ENCODE assay signal across 8 cellular contexts in genomic region chr10:7787857-7788639, GRCh38. TPM values are rescaled to one million over a fixed set of nuclear protein-coding genes. Genes with fewer than 3 reads are reported as not detected.
DNase-seq lines count a peak whose midpoint lies in the region; ATAC-seq and TF ChIP-seq lines count a peak whose summit lies in the region.

Gene ATP5F1C (plus strand): TSS chr10:7788177. CDS start chr10:7788208, 31 bp downstream.
Gene KIN (minus strand): TSS chr10:7787993. CDS start chr10:7787933, 60 bp downstream.

- H3K27ac ChIP-seq in psoas muscle: peak within 1 kb of the TSS; percentile 92
- H3K27ac ChIP-seq in vagina: peak within 1 kb of the TSS; percentile 84

- intact Hi-C loops in T-helper 1 cell treated with Interleukin-12 subunit alpha and Interleukin-12 subunit beta and Interleukin-4 antibody, amounts not matched to agents 30 ng/mL and 1 ng/mL, for 36 hours (cut with micrococcal nuclease): loop anchor here (1.0 to 10.0 kb wide), 10 partner anchors 30 to 1901 kb away; partner anchors contain the start of genes ANKRD16, PRKCQ, SFMBT2 and TAF3
- intact Hi-C loops in left ventricle myocardium superior (cut with micrococcal nuclease) (no loop called here), psoas muscle (cut with DNase I) (no loop called here), vagina (cut with DNase I) (no loop called here)

- WGBS in psoas muscle, 3 donors: 0 to 1% (median 0%) methylated on average over 47 to 59 of the region's 59 CpGs

- peaks cover 0 to 10% of the 10 kb centered on the region in 2 donors for H3K36me3 ChIP-seq in psoas muscle (ENCODE audit: insufficient read depth in 1 of 2, low read depth in 1 of 2)
- H3K36me3 ChIP-seq in vagina: peaks cover 0 to 5% of the 10 kb centered on the region in 2 donors

- peak within 1 kb of the TSS; percentile 97 for H3K4me3 ChIP-seq in psoas muscle
- H3K4me3 ChIP-seq in vagina: peak within 1 kb of the TSS; percentile 93 to 97

- peak; percentile 92 for ATAC-seq in HG02852 (IDR thresholded peaks at IDR 0.05; ENCODE audit: unreplicated experiment)
- ATAC-seq in left ventricle myocardium superior: peak; percentile 95
- peak; percentile 97 to 98 (median 98) for ATAC-seq in psoas muscle

- peak in 1 of 2 donors; percentile 42 for TF ChIP-seq POLR2A in vagina (IDR thresholded peaks at IDR 0.05)

- DNase-seq in GM13977 (ENCODE audit: low spot score): peak; percentile 98
- DNase-seq in NCI-H146 (lab: John Stamatoyannopoulos, UW): peak; percentile 98
- DNase-seq in amniotic stem cell (lab: John Stamatoyannopoulos, UW): peak; percentile 92
- peak; percentile 99 for DNase-seq in left ventricle myocardium superior
- peak; percentile 97 to 99 for DNase-seq in psoas muscle
- peak in 1 of 2 donors; percentile 93 for DNase-seq in vagina (ENCODE audit: extremely low spot score in 2 of 2)

- H3K9me3 ChIP-seq in psoas muscle: no peaks in the 10 kb centered on the region
- H3K9me3 ChIP-seq in vagina: no peaks in the 10 kb centered on the region

- H3K4me1 ChIP-seq in psoas muscle: peaks cover 44% of the 10 kb centered on the region
- peaks cover 66% of the 10 kb centered on the region for H3K4me1 ChIP-seq in vagina

- in situ Hi-C loops in GM13977 (cut with MboI; ENCODE audit: low pct_unique_long_range_greater_than_20kb, low sequenced_read_pairs, unreplicated experiment): no loop called here

- no peaks in the 10 kb centered on the region for H3K27me3 ChIP-seq in psoas muscle (ENCODE audit: insufficient read depth in 3 of 3, low read length in 2 of 3)
- H3K27me3 ChIP-seq in vagina: no peaks in the 10 kb centered on the region

- TF ChIP-seq CTCF in GM13977 (IDR thresholded peaks at IDR 0.05; ENCODE audit: extremely low read depth, insufficient read depth, missing control alignments) (no peak), psoas muscle (IDR thresholded peaks at IDR 0.05) (no peak), vagina (IDR thresholded peaks at IDR 0.05) (no peak)

RNA-seq across cellular contexts. Expression of gene ATP5F1C, which starts in this region (rescaled TPM):
- 280 and 283 TPM in 2 replicates for total RNA-seq in T-helper 1 cell treated with Interleukin-12 subunit alpha and Interleukin-12 subunit beta and Interleukin-4 antibody, amounts not matched to agents 30 ng/mL and 1 ng/mL, for 36 hours
- total RNA-seq in left ventricle myocardium superior (777 TPM), psoas muscle (100 to 1,000 TPM; 210 to 391 (median 334) TPM), vagina (188 TPM)
- polyA plus RNA-seq in psoas muscle: 100 to 1,000 TPM; 423 to 676 (median 644) TPM

RNA-seq across cellular contexts. Expression of gene KIN, which starts in this region (rescaled TPM):
- 13.9 and 17.2 TPM in 2 replicates for total RNA-seq in T-helper 1 cell treated with Interleukin-12 subunit alpha and Interleukin-12 subunit beta and Interleukin-4 antibody, amounts not matched to agents 30 ng/mL and 1 ng/mL, for 36 hours
- total RNA-seq in left ventricle myocardium superior (9.1 TPM), psoas muscle (10 to 100 TPM in 1 of 4 donors, 1 to 10 TPM in 3; 5.5 to 11.1 (median 6.3) TPM), vagina (4.7 TPM)
- polyA plus RNA-seq in psoas muscle: 1 to 10 TPM; 6.9 to 8.5 (median 8.1) TPM
